Comparison of ENCODE assay signal across 18 cellular contexts in the genomic region with DNA sequence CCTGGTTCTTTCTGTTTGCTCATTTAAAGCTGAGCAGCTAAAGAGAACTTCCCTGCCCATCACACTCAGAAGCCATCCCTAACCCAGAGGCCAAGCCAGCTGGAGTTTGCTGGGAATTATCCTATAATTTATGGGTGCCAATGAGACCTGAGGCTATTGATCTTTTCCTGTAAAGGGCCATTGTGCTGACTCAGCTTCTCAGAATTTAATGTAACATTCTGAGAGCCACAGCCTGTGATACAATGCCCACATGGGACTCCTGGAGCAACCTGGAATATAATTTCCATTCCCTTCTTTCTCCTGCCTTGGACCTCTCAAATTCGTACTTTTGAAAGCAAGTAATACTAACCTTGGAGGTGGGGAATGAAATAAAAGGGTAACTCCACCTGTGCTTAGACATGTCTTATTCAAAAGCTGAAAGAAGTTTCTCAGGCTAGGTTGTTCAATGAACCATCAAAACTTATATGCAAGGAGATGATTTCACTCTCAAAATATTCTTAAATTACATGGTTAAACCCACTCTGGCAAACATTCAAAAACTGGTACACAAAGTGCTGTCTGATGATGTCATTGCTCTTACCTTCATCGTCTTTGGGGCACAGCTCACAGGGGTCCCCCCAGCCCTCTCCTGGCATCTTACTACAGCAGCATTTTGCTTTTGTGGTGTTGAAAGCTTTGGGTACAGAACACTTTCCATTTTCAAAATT.
A peak's percentile ranks its signal among the peaks of the same experiment; 100 is the strongest.
DNase-seq lines count a peak whose midpoint lies in the region; ATAC-seq, FAIRE-seq and TF ChIP-seq lines count a peak whose summit lies in the region.
"Had no signal": no experiment of that assay in that cellular context is flagged by ENCODE, and none has a peak within 500 bp of the region (broad histone marks: within the 10 kb centered on the region; RNA-seq: fewer than 3 reads in every experiment).

No MANE protein-coding gene starts in this region.

- no peaks in the 10 kb centered on the region for H3K4me1 Mint-ChIP-seq in stimulated activated naive B cell treated with anti-CD40 and anti-IgM and Interleukin-4, amounts not matched to agents 10 μg/mL and 1 μg/mL and 100 μg/mL, for 72 hours
- H3K4me1 Mint-ChIP-seq: activated CD4-positive, alpha-beta T cell treated with anti-CD3 and anti-CD28 coated beads, Interleukin-2, amount 10 ng/mL, durations not matched to agents 7 days and 5 days; CD4-positive, alpha-beta memory T cell; IgD-negative memory B cell had no signal

- FAIRE-seq in GM12891 (lab: Jason Lieb, UNC), result no peak

- ATAC-seq in stimulated activated naive B cell treated with anti-CD40 and anti-IgM and Interleukin-4, amounts not matched to agents 10 μg/mL and 1 μg/mL and 100 μg/mL, for 72 hours (replicated peaks), result no peak
- ATAC-seq: left cardiac atrium had no signal

- no peak overlapping the region for H3K27ac Mint-ChIP-seq in stimulated activated naive B cell treated with anti-CD40 and anti-IgM and Interleukin-4, amounts not matched to agents 10 μg/mL and 1 μg/mL and 100 μg/mL, for 72 hours
- H3K27ac Mint-ChIP-seq: activated CD4-positive, alpha-beta T cell treated with anti-CD3 and anti-CD28 coated beads, Interleukin-2, amount 10 ng/mL, durations not matched to agents 7 days and 5 days; brain; CD4-positive, alpha-beta memory T cell; IgD-negative memory B cell had no signal

- DNase-seq in EL, result peak; percentile 56
- peak; percentile 36 for DNase-seq in NCI-H226
- peak; percentile 5 to 43 for DNase-seq in cardiac fibroblast (ENCODE audit: low read depth in 2 of 2)
- DNase-seq in mesenchymal stem cell, result no peak
- no peak for DNase-seq in NCI-H1048 (lab: John Stamatoyannopoulos, UW)
- DNase-seq in stimulated activated naive B cell treated with anti-CD40 and anti-IgM and Interleukin-4, amounts not matched to agents 10 μg/mL and 1 μg/mL and 100 μg/mL, for 72 hours, result no peak
- no peak for DNase-seq in GM12891 (ENCODE audit: insufficient read length, low spot score)
- no peak for DNase-seq in HUDEP-2 (lab: John Stamatoyannopoulos, UW; ENCODE audit: unreplicated experiment in 76 of 76)
- DNase-seq: activated CD4-positive, alpha-beta T cell treated with anti-CD3 and anti-CD28 coated beads, Interleukin-2, amount 10 ng/mL, durations not matched to agents 7 days and 5 days; activated CD8-positive, alpha-beta memory T cell treated with anti-CD3 and anti-CD28 coated beads, Interleukin-2, amount 50 U/mL, for 48 hours; activated naive CD4-positive, alpha-beta T cell; CD4-positive, alpha-beta memory T cell; left cardiac atrium; stimulated activated CD4-positive, alpha-beta T cell treated with anti-CD3 and anti-CD28 coated beads, Interleukin-4, amount 100 ng/mL, for 24 hours had no signal

- H3K18ac ChIP-seq in mesenchymal stem cell (ENCODE audit: low read depth in 1 of 2, low read length in 2 of 2), result no peak overlapping the region

- H3K4me2 ChIP-seq in mesenchymal stem cell (ENCODE audit: low read length, poor library complexity, severe bottlenecking), result peak overlapping the region; percentile 33
- H3K4me2 ChIP-seq: hepatocyte had no signal

- no peak overlapping the region for H3K23ac ChIP-seq in mesenchymal stem cell (ENCODE audit: low read length in 2 of 2)

- no peak overlapping the region for H3K4me3 ChIP-seq in cardiac fibroblast (replicated peaks in 1 of 2; ENCODE audit: low read depth in 2 of 2, low read length in 2 of 2)
- no peak overlapping the region for H3K4me3 ChIP-seq in mesenchymal stem cell (ENCODE audit: insufficient read depth in 1 of 2, low read depth in 1 of 2, low read length in 2 of 2)
- H3K4me3 ChIP-seq: hepatocyte, suprapubic skin had no signal

- TF ChIP-seq CTCF in cardiac fibroblast (IDR thresholded peaks at IDR 0.05; ENCODE audit: low read depth, low read length), result no peak

- no peak overlapping the region for H2BK120ac ChIP-seq in mesenchymal stem cell (ENCODE audit: low read depth, low read length)

- no peak overlapping the region for H3K9ac ChIP-seq in mesenchymal stem cell (ENCODE audit: low read length)

- TF ChIP-seq POLR2A in GM12891 (IDR thresholded peaks at IDR 0.05; ENCODE audit: low read depth, low read length), result no peak

- WGBS in mesenchymal stem cell, result 63% methylated on average over 1 of the region's 2 CpGs

- peaks cover 2% of the 10 kb centered on the region for H3K4me1 ChIP-seq in mesenchymal stem cell (ENCODE audit: control insufficient read depth, insufficient read depth, low read depth, low read length)
- H3K4me1 ChIP-seq: suprapubic skin had no signal

- H3K4me3 Mint-ChIP-seq in stimulated activated naive B cell treated with anti-CD40 and anti-IgM and Interleukin-4, amounts not matched to agents 10 μg/mL and 1 μg/mL and 100 μg/mL, for 72 hours, result no peak overlapping the region
- H3K4me3 Mint-ChIP-seq: activated CD4-positive, alpha-beta T cell treated with anti-CD3 and anti-CD28 coated beads, Interleukin-2, amount 10 ng/mL, durations not matched to agents 7 days and 5 days; brain; CD4-positive, alpha-beta memory T cell; IgD-negative memory B cell had no signal

- H2AK5ac ChIP-seq in mesenchymal stem cell (ENCODE audit: low read length, severe bottlenecking), result peak overlapping the region; percentile 80

- no peaks in the 10 kb centered on the region for H3K79me1 ChIP-seq in mesenchymal stem cell (replicated peaks; ENCODE audit: low read length, poor library complexity, severe bottlenecking)

- H3K4ac ChIP-seq in mesenchymal stem cell (ENCODE audit: low read depth in 1 of 2, low read length in 2 of 2), result no peak overlapping the region

- no peak overlapping the region for H4K8ac ChIP-seq in mesenchymal stem cell (ENCODE audit: low read length)

- H4K91ac ChIP-seq in mesenchymal stem cell (ENCODE audit: low read length), result no peak overlapping the region

- H3K14ac ChIP-seq in mesenchymal stem cell (ENCODE audit: low read length in 2 of 2), result no peak overlapping the region

- no peaks in the 10 kb centered on the region for H3K27me3 Mint-ChIP-seq in stimulated activated naive B cell treated with anti-CD40 and anti-IgM and Interleukin-4, amounts not matched to agents 10 μg/mL and 1 μg/mL and 100 μg/mL, for 72 hours
- H3K27me3 Mint-ChIP-seq: activated CD4-positive, alpha-beta T cell treated with anti-CD3 and anti-CD28 coated beads, Interleukin-2, amount 10 ng/mL, durations not matched to agents 7 days and 5 days; brain; IgD-negative memory B cell had no signal

- H3K36me3 Mint-ChIP-seq in stimulated activated naive B cell treated with anti-CD40 and anti-IgM and Interleukin-4, amounts not matched to agents 10 μg/mL and 1 μg/mL and 100 μg/mL, for 72 hours, result no peaks in the 10 kb centered on the region
- H3K36me3 Mint-ChIP-seq: CD4-positive, alpha-beta memory T cell; IgD-negative memory B cell had no signal

- no peak overlapping the region for H2BK15ac ChIP-seq in mesenchymal stem cell (ENCODE audit: low read depth, poor library complexity, severe bottlenecking)

- H3K9me3 ChIP-seq in mesenchymal stem cell (ENCODE audit: control insufficient read depth, low read length), result no peaks in the 10 kb centered on the region
- H3K9me3 ChIP-seq: suprapubic skin had no signal

- no peak overlapping the region for H2AFZ ChIP-seq in mesenchymal stem cell (ENCODE audit: low read depth, low read length)
- H2AFZ ChIP-seq: hepatocyte had no signal

- H3K36me3 ChIP-seq in mesenchymal stem cell (ENCODE audit: control insufficient read depth in 1 of 2, insufficient read depth in 2 of 2, low read depth in 1 of 2, low read length in 2 of 2), result peaks cover 3 to 46% of the 10 kb centered on the region in 2 experiments
- H3K36me3 ChIP-seq: suprapubic skin had no signal

- peaks cover 0 to 5% of the 10 kb centered on the region in 2 donors for H3K9me3 Mint-ChIP-seq in stimulated activated naive B cell treated with anti-CD40 and anti-IgM and Interleukin-4, amounts not matched to agents 10 μg/mL and 1 μg/mL and 100 μg/mL, for 72 hours
- H3K9me3 Mint-ChIP-seq: activated CD4-positive, alpha-beta T cell treated with anti-CD3 and anti-CD28 coated beads, Interleukin-2, amount 10 ng/mL, durations not matched to agents 7 days and 5 days had no signal

- H3K27me3 ChIP-seq in mesenchymal stem cell (ENCODE audit: control insufficient read depth in 1 of 2, insufficient read depth in 1 of 2, low read length in 2 of 2), result no peaks in the 10 kb centered on the region
- H3K27me3 ChIP-seq: hepatocyte, suprapubic skin had no signal

- no peak overlapping the region for H2BK12ac ChIP-seq in mesenchymal stem cell (ENCODE audit: low read length in 2 of 2)

- H2BK5ac ChIP-seq in mesenchymal stem cell (ENCODE audit: low read depth, low read length, poor library complexity, severe bottlenecking), result peak overlapping the region; percentile 38

- H3K27ac ChIP-seq in mesenchymal stem cell (ENCODE audit: low read length, poor library complexity, severe bottlenecking), result peak overlapping the region; percentile 84
- H3K27ac ChIP-seq: hepatocyte, suprapubic skin had no signal

TF ChIP-seq in GM12891, 5 proteins besides CTCF, POLR2A, EP300 and RAD21:
- TF ChIP-seq PAX5 (IDR thresholded peaks at IDR 0.05; ENCODE audit: insufficient read depth, low read length, severe bottlenecking) (no peak), POU2F2 (IDR thresholded peaks at IDR 0.05; ENCODE audit: low read depth, low read length) (no peak), TAF1 (IDR thresholded peaks at IDR 0.05; ENCODE audit: low read depth, low read length) (no peak), POLR2AphosphoS5 (IDR thresholded peaks at IDR 0.05; ENCODE audit: low read depth, low read length) (no peak), SPI1 (IDR thresholded peaks at IDR 0.05; ENCODE audit: low read depth, low read length) (no peak)

Comparison
In these comparisons a context has a peak if more than half of its experiments do, and no peak if none do; other contexts are left out.
1. DNase-seq: peak in EL (single experiment), NCI-H226 (single experiment) and cardiac fibroblast (2 of 2); none in mesenchymal stem cell (single experiment), NCI-H1048 (single experiment), stimulated activated naive B cell treated with anti-CD40 and anti-IgM and Interleukin-4, amounts not matched to agents 10 μg/mL and 1 μg/mL and 100 μg/mL, for 72 hours (single experiment), GM12891 (single experiment) and HUDEP-2 (0 of 76).